8 cellular contexts compared by ENCODE assay signal in the genomic region with DNA sequence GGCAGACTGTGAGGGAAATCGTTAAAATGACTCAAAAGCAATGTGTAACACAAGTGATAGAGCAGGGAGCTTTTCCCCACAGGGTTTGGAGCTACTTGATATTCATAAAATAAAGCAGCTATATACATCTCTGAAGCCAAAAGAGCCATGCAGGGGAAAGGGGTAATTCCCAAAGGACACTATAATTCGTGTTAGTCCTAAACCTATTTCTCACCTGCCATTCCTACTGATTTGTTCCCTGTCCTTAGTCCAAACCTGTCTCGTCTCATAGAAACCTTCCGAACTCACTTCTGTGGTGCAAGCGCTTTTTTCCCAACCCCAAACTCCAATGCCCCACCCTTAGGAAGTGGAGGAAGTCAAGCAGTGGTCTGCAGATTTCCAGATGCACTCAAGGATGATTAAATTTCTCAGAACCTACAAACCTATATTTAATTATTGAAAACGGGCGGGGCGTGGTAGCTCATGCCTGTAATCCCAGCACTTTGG. TPM values are rescaled to one million over a fixed set of nuclear protein-coding genes. Genes with fewer than 3 reads are reported as not detected.
DNase-seq lines count a peak whose midpoint lies in the region; ATAC-seq and TF ChIP-seq lines count a peak whose summit lies in the region.

No MANE protein-coding gene starts in this region.

- TF ChIP-seq EP300 in tibial nerve (IDR thresholded peaks at IDR 0.05): no peak

- H3K4me1 ChIP-seq in CD8-positive, alpha-beta memory T cell (ENCODE audit: insufficient read depth, low read length): peaks cover 28% of the 10 kb centered on the region
- H3K4me1 ChIP-seq in ascending aorta (peaks cover 10 to 26% of the 10 kb centered on the region in 2 donors), left lung (peaks cover 13 to 45% of the 10 kb centered on the region in 2 donors), tibial nerve (peaks cover 0 to 37% (median 29%) of the 10 kb centered on the region in 4 donors)

- peak overlapping the region; percentile 81 for H3K4me3 ChIP-seq in CD8-positive, alpha-beta memory T cell (ENCODE audit: low read length)
- peak overlapping the region; percentile 94 to 95 for H3K4me3 ChIP-seq in ascending aorta
- H3K4me3 ChIP-seq in left lung: peak overlapping the region; percentile 77 to 99
- H3K4me3 ChIP-seq in tibial nerve: peak overlapping the region; percentile 66 to 85 (median 79)

- no peaks in the 10 kb centered on the region for H3K27me3 Mint-ChIP-seq in CD8-positive, alpha-beta memory T cell

- no peaks in the 10 kb centered on the region for H3K36me3 ChIP-seq in CD8-positive, alpha-beta memory T cell (ENCODE audit: insufficient read depth, low read length)
- no peaks in the 10 kb centered on the region for H3K36me3 ChIP-seq in ascending aorta
- H3K36me3 ChIP-seq in left lung: no peaks in the 10 kb centered on the region
- no peaks in the 10 kb centered on the region for H3K36me3 ChIP-seq in tibial nerve

- CTCF ChIA-PET in CD8-positive, alpha-beta memory T cell (lab: Charles Lee): interaction anchor here (0.6 to 1.6 kb wide), 4 partner anchors 9 to 152 kb away, joined by 3 to 4 read pairs (median 4); no protein-coding TSS in a partner anchor

- no peak for TF ChIP-seq CTCF in ascending aorta (IDR thresholded peaks at IDR 0.05)
- no peak for TF ChIP-seq CTCF in left lung (IDR thresholded peaks at IDR 0.05)
- no peak for TF ChIP-seq CTCF in tibial nerve (IDR thresholded peaks at IDR 0.05)

- H3K9me3 ChIP-seq in CD8-positive, alpha-beta memory T cell (ENCODE audit: low read length): no peaks in the 10 kb centered on the region
- H3K9me3 ChIP-seq in ascending aorta (no peaks in the 10 kb centered on the region), left lung (no peaks in the 10 kb centered on the region), tibial nerve (no peaks in the 10 kb centered on the region)

- TF ChIP-seq POLR2A in tibial nerve (IDR thresholded peaks at IDR 0.05): no peak

- no peaks in the 10 kb centered on the region for H3K27me3 ChIP-seq in CD8-positive, alpha-beta memory T cell (ENCODE audit: insufficient read depth, low read length, poor library complexity, severe bottlenecking)
- H3K27me3 ChIP-seq in ascending aorta (no peaks in the 10 kb centered on the region), left lung (no peaks in the 10 kb centered on the region), tibial nerve (no peaks in the 10 kb centered on the region)

- ATAC-seq in left lung (no peak), GM21423 (IDR thresholded peaks at IDR 0.05; ENCODE audit: unreplicated experiment) (no peak)

- H3K27ac Mint-ChIP-seq in CD8-positive, alpha-beta memory T cell: peak overlapping the region; percentile 90 to 98 (median 96)

- peak overlapping the region; percentile 87 to 97 (median 94) for H3K4me3 Mint-ChIP-seq in CD8-positive, alpha-beta memory T cell

- 28 to 30% methylated on average over 8 of the region's 8 CpGs for WGBS in tibial nerve, 2 donors

- no peaks in the 10 kb centered on the region for H3K9me3 Mint-ChIP-seq in CD8-positive, alpha-beta memory T cell

- POLR2A ChIA-PET in CD8-positive, alpha-beta memory T cell (lab: Charles Lee): interaction anchor here (1.2 to 1.7 kb wide), 2 partner anchors 23 to 346 kb away, joined by 3 to 53 read pairs; a partner anchor contains a TSS

- intact Hi-C loops in ascending aorta (cut with DNase I) (loop anchor here (1.0 to 5.0 kb wide), 5 partner anchors 23 to 347 kb away; a partner anchor contains a TSS), left lung (cut with DNase I) (no loop called here)

- DNase-seq in CD8-positive, alpha-beta memory T cell: no peak
- DNase-seq in HuH-7 (ENCODE audit: low spot score): peak; percentile 3
- no peak for DNase-seq in ascending aorta (ENCODE audit: low spot score in 2 of 2)
- DNase-seq in left lung: no peak
- DNase-seq in tibial nerve (ENCODE audit: low spot score in 2 of 2): peak in 1 of 2 donors; percentile 14
- DNase-seq in stimulated activated CD4-positive, alpha-beta T cell treated with anti-CD3 and anti-CD28 coated beads, Interleukin-4, amount 100 ng/mL, for 24 hours: no peak
- DNase-seq in NK-92 (lab: John Stamatoyannopoulos, UW; ENCODE audit: unreplicated experiment): no peak

- peak overlapping the region; percentile 79 for H3K27ac ChIP-seq in CD8-positive, alpha-beta memory T cell (ENCODE audit: low read depth, low read length)
- H3K27ac ChIP-seq in ascending aorta (peak overlapping the region; percentile 97 to 100), left lung (peak overlapping the region; percentile 96 to 97), tibial nerve (peak overlapping the region; percentile 91 to 99 (median 98))

- H3K36me3 Mint-ChIP-seq in CD8-positive, alpha-beta memory T cell: peaks cover 0 to 16% (median 2%) of the 10 kb centered on the region in 3 donors

- H3K4me1 Mint-ChIP-seq in CD8-positive, alpha-beta memory T cell: peaks cover 36 to 41% (median 41%) of the 10 kb centered on the region in 3 donors

RNA-seq across cellular contexts. Expression of a gene that starts 0.9 kb away (rescaled TPM):
- total RNA-seq in CD8-positive, alpha-beta memory T cell: 100 to 1,000 TPM; 199 to 201 TPM
- 184 TPM for polyA plus RNA-seq in CD8-positive, alpha-beta memory T cell
- total RNA-seq in ascending aorta (21.5 TPM), left lung (100 to 1,000 TPM in 1 of 2 donors, 10 to 100 TPM in 1; 84.3 to 108 TPM), tibial nerve (10 to 100 TPM; 63.6 to 79.8 (median 74.1) TPM)

RNA-seq across cellular contexts. Expression of a gene that starts 24.6 kb away (rescaled TPM):
- 1 to 10 TPM; 5.9 to 6.4 TPM for total RNA-seq in CD8-positive, alpha-beta memory T cell
- 4.9 TPM for polyA plus RNA-seq in CD8-positive, alpha-beta memory T cell
- 3.1 TPM for total RNA-seq in ascending aorta
- 10 to 100 TPM in 1 of 2 donors, 1 to 10 TPM in 1; 9.2 to 10.2 TPM for total RNA-seq in left lung
- total RNA-seq in tibial nerve: 10 to 100 TPM; 22.8 to 35.0 (median 30.2) TPM
